ENCODE assay signal across 11 cellular contexts in the genomic region with DNA sequence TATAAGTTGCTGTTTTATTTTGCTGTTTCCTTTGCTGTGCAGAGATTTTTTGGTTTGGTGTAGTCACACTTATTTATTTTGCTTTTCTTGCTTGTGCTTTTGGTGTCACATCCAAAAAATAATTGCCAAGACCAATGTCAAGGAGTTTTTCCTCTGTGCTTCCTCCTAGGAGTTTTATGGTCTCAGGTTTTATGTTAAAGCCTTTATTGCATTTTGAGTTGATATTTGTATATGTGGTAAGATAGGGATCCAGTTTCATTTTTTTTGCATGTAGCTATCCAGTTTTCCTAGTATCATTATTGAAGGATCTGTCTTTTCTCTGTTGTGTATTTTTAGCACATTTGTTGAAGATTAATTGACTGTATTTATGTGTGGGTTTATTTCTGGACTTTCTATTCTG.
"Had no signal": no experiment of that assay in that cellular context is flagged by ENCODE, and none has a peak within 500 bp of the region (broad histone marks: within the 10 kb centered on the region; RNA-seq: fewer than 3 reads in every experiment).

No MANE protein-coding gene starts in this region.

- H3K36me3 ChIP-seq: HAP-1 had no signal

- H3K27ac Mint-ChIP-seq: GM23338, H9, HFFc6 had no signal

- DNase-seq: GM23248, GOT3, H7, H9, HCEC 1CT, HFFc6 had no signal

- ATAC-seq: GM23338, HCT116 had no signal

- H3K4me3 Mint-ChIP-seq: GM23338, H9, HFFc6 had no signal

- H3K27ac ChIP-seq: GM23248 had no signal

- FAIRE-seq: H1, H54 had no signal

- H3K4me1 Mint-ChIP-seq: GM23338, H9 had no signal

- H3K9me3 Mint-ChIP-seq: GM23338, H9, HFFc6 had no signal

- H3K4me3 ChIP-seq: GM23248, GM23338, HAP-1 had no signal

- H3K4me1 ChIP-seq: HAP-1 had no signal

- H3K9me3 ChIP-seq: HAP-1 had no signal
